Comparison of ENCODE assay signal across 8 cellular contexts in the genomic region with DNA sequence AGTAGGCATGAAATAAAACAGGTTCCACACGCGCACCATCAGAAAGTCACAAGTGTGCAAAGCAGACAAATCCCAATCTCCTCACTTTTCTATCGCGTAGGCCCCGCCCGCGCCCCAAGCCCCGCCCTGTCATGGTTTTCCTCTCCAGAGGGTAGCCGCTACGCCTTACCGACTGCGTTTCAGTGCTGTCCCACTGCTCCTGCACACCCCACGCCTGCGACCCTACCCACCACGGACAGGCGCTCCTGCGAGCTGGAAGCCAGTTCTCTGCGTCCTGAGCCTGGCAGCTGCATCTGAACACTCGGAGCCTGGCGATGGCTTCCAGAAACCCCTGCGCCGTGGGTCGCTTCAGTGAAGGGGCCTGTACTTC. TPM values are rescaled to one million over a fixed set of nuclear protein-coding genes. Genes with fewer than 3 reads are reported as not detected.
DNase-seq lines count a peak whose midpoint lies in the region; ATAC-seq and TF ChIP-seq lines count a peak whose summit lies in the region.

No MANE protein-coding gene starts in this region.

- peak; percentile 29 for ATAC-seq in GM21786 (IDR thresholded peaks at IDR 0.05; ENCODE audit: unreplicated experiment)
- peak; percentile 62 for ATAC-seq in activated CD8-positive, alpha-beta T cell treated with anti-CD3 and anti-CD28 coated beads, Interleukin-2, amount 10 ng/mL, durations not matched to agents 7 days and 5 days

- peak overlapping the region; percentile 96 for H3K27ac Mint-ChIP-seq in activated CD8-positive, alpha-beta T cell treated with anti-CD3 and anti-CD28 coated beads, Interleukin-2, amount 10 ng/mL, durations not matched to agents 7 days and 5 days

- H3K27ac ChIP-seq in tibial artery: peak overlapping the region; percentile 84 to 90

- peaks cover 12% of the 10 kb centered on the region for H3K4me1 Mint-ChIP-seq in activated CD8-positive, alpha-beta T cell treated with anti-CD3 and anti-CD28 coated beads, Interleukin-2, amount 10 ng/mL, durations not matched to agents 7 days and 5 days (ENCODE audit: low read depth)

- H3K27me3 Mint-ChIP-seq in activated CD8-positive, alpha-beta T cell treated with anti-CD3 and anti-CD28 coated beads, Interleukin-2, amount 10 ng/mL, durations not matched to agents 7 days and 5 days (ENCODE audit: low read depth): no peaks in the 10 kb centered on the region

- peak overlapping the region; percentile 48 for H3K4me3 ChIP-seq in MG63
- peak overlapping the region; percentile 82 for H3K4me3 ChIP-seq in fibroblast of pulmonary artery (replicated peaks; ENCODE audit: low read depth, low read length)
- peak overlapping the region; percentile 68 to 85 for H3K4me3 ChIP-seq in tibial artery

- H3K9me3 Mint-ChIP-seq in activated CD8-positive, alpha-beta T cell treated with anti-CD3 and anti-CD28 coated beads, Interleukin-2, amount 10 ng/mL, durations not matched to agents 7 days and 5 days (ENCODE audit: insufficient read depth): peaks cover 52% of the 10 kb centered on the region

- DNase-seq in EH (ENCODE audit: low read depth): peak; percentile 44
- peak; percentile 8 for DNase-seq in MG63
- DNase-seq in activated CD8-positive, alpha-beta T cell treated with anti-CD3 and anti-CD28 coated beads, Interleukin-2, amount 10 ng/mL, durations not matched to agents 7 days and 5 days: peak; percentile 64
- no peak for DNase-seq in fibroblast of pulmonary artery (ENCODE audit: low read depth)
- peak; percentile 0 for DNase-seq in non-pigmented ciliary epithelial cell (ENCODE audit: low read depth)
- DNase-seq in tibial artery: peak; percentile 32 to 78
- DNase-seq in GM19240 (ENCODE audit: insufficient read length, low spot score): no peak

- peaks cover 39% of the 10 kb centered on the region for H3K9me3 ChIP-seq in MG63
- H3K9me3 ChIP-seq in tibial artery: peaks cover 13 to 83% (median 47%) of the 10 kb centered on the region in 3 donors

- peak overlapping the region; percentile 95 for H3K4me3 Mint-ChIP-seq in activated CD8-positive, alpha-beta T cell treated with anti-CD3 and anti-CD28 coated beads, Interleukin-2, amount 10 ng/mL, durations not matched to agents 7 days and 5 days

- H3K36me3 Mint-ChIP-seq in activated CD8-positive, alpha-beta T cell treated with anti-CD3 and anti-CD28 coated beads, Interleukin-2, amount 10 ng/mL, durations not matched to agents 7 days and 5 days (ENCODE audit: low read depth): peaks cover 67% of the 10 kb centered on the region

- H3K27me3 ChIP-seq in MG63: no peaks in the 10 kb centered on the region
- H3K27me3 ChIP-seq in tibial artery: no peaks in the 10 kb centered on the region

- H3K36me3 ChIP-seq in MG63 (no peaks in the 10 kb centered on the region), tibial artery (peaks cover 31 to 69% (median 61%) of the 10 kb centered on the region in 3 donors)

- CTCF ChIA-PET in activated CD8-positive, alpha-beta T cell treated with anti-CD3 and anti-CD28 coated beads, Interleukin-2, amount 10 ng/mL, durations not matched to agents 7 days and 5 days (lab: Charles Lee): no interaction called here

- no peak for TF ChIP-seq CTCF in fibroblast of pulmonary artery (IDR thresholded peaks at IDR 0.05; ENCODE audit: low read length, missing control alignments)
- no peak for TF ChIP-seq CTCF in tibial artery (IDR thresholded peaks at IDR 0.05)

- POLR2A ChIA-PET in activated CD8-positive, alpha-beta T cell treated with anti-CD3 and anti-CD28 coated beads, Interleukin-2, amount 10 ng/mL, durations not matched to agents 7 days and 5 days (lab: Charles Lee): interaction anchor here (1.0 kb wide), 1 partner anchor 28 kb away, joined by 3 read pairs; the partner anchor contains the start of gene ZNF71

- intact Hi-C loops in tibial artery (cut with DNase I; ENCODE audit: low total_unique reads): no loop called here

- H3K4me1 ChIP-seq in tibial artery: peaks cover 0 to 13% (median 7%) of the 10 kb centered on the region in 4 donors

RNA-seq across cellular contexts. Expression of gene ZNF470, which starts 0.4 kb away (rescaled TPM):
- total RNA-seq in MG63 (2014; rRNA removed; shearing (Covaris generic); ENCODE audit: low replicate concordance): 0.25 and 0.33 TPM in 2 replicates
- total RNA-seq in activated CD8-positive, alpha-beta T cell treated with anti-CD3 and anti-CD28 coated beads, Interleukin-2, amount 10 ng/mL, durations not matched to agents 7 days and 5 days: 1 to 10 TPM; 4.8 to 6.4 TPM

RNA-seq across cellular contexts. Expression of gene ZFP28, which starts 28.1 kb away (rescaled TPM):
- 1.8 and 8.4 TPM in 2 replicates for total RNA-seq in MG63 (2014; rRNA removed; shearing (Covaris generic); ENCODE audit: low replicate concordance)
- total RNA-seq in activated CD8-positive, alpha-beta T cell treated with anti-CD3 and anti-CD28 coated beads, Interleukin-2, amount 10 ng/mL, durations not matched to agents 7 days and 5 days: 1 to 10 TPM; 6.4 to 6.6 TPM

RNA-seq across cellular contexts. Expression of gene ZNF71, which starts 28.2 kb away (rescaled TPM):
- 12.7 and 15.9 TPM in 2 replicates for total RNA-seq in MG63 (2014; rRNA removed; shearing (Covaris generic); ENCODE audit: low replicate concordance)
- total RNA-seq in activated CD8-positive, alpha-beta T cell treated with anti-CD3 and anti-CD28 coated beads, Interleukin-2, amount 10 ng/mL, durations not matched to agents 7 days and 5 days: 1 to 10 TPM; 6.5 to 7.1 TPM

RNA-seq across cellular contexts. Expression of gene ZNF471, which starts 59.2 kb away (rescaled TPM):
- total RNA-seq in MG63 (2014; rRNA removed; shearing (Covaris generic); ENCODE audit: low replicate concordance): not detected in 2 replicates
- total RNA-seq in activated CD8-positive, alpha-beta T cell treated with anti-CD3 and anti-CD28 coated beads, Interleukin-2, amount 10 ng/mL, durations not matched to agents 7 days and 5 days: 1 to 10 TPM in 1 of 2 experiments, under 1 TPM in 1; 0.95 to 1.8 TPM

Comparison
In these comparisons a context has a peak if more than half of its experiments do, and no peak if none do; other contexts are left out.
1. DNase-seq: peak in EH (single experiment), MG63 (single experiment), activated CD8-positive, alpha-beta T cell treated with anti-CD3 and anti-CD28 coated beads, Interleukin-2, amount 10 ng/mL, durations not matched to agents 7 days and 5 days (single experiment), non-pigmented ciliary epithelial cell (single experiment) and tibial artery (2 of 2); none in fibroblast of pulmonary artery (single experiment) and GM19240 (single experiment).
2. Peak in every context shown above with its lines, with median percentiles within 50 percentile points of each other: H3K4me3 ChIP-seq.